8 cellular contexts compared by ENCODE assay signal in genomic region chr4:87424032-87424543, GRCh38. TPM values are rescaled to one million over a fixed set of nuclear protein-coding genes. Genes with fewer than 3 reads are reported as not detected.
A peak's percentile ranks its signal among the peaks of the same experiment; 100 is the strongest.
DNase-seq lines count a peak whose midpoint lies in the region; ATAC-seq and TF ChIP-seq lines count a peak whose summit lies in the region.
"Not testable (repeated sequence)": the region's sequence is repeated elsewhere in the genome, so short reads cannot be mapped to it uniquely, and the experiment has no call there.

No MANE protein-coding gene starts in this region.

- not testable (repeated sequence) for TF ChIP-seq CTCF in DOHH2 (IDR thresholded peaks at IDR 0.05; ENCODE audit: low read depth, low read length, poor library complexity, severe bottlenecking); Loucy (conservative IDR thresholded peaks at IDR 0.05; ENCODE audit: low read length); ascending aorta (IDR thresholded peaks at IDR 0.05); osteocyte (IDR thresholded peaks at IDR 0.05); upper lobe of right lung (IDR thresholded peaks at IDR 0.05)

- H3K79me2 ChIP-seq in DOHH2 (ENCODE audit: control insufficient read depth, low read length) (peaks cover 77% of the 10 kb centered on the region), Loucy (ENCODE audit: insufficient read depth, low read length) (peaks cover 42% of the 10 kb centered on the region)

- not testable (repeated sequence) for H3K27me3 Mint-ChIP-seq in T-helper 17 cell; osteocyte (ENCODE audit: unreplicated experiment)

- intact Hi-C loops in ascending aorta (cut with DNase I); upper lobe of right lung (cut with DNase I): not testable (repeated sequence)

- H4K20me1 ChIP-seq in DOHH2 (ENCODE audit: control insufficient read depth, insufficient read depth, low read depth, low read length); Loucy (ENCODE audit: insufficient read depth, low read length, poor library complexity, severe bottlenecking): not testable (repeated sequence)

- not testable (repeated sequence) for ATAC-seq in T-helper 17 cell, upper lobe of right lung

- H3K4me2 ChIP-seq in DOHH2 (ENCODE audit: low read length) (peak overlapping the region; percentile 78), Loucy (ENCODE audit: low read depth, low read length, poor library complexity, severe bottlenecking) (peak overlapping the region; percentile 79)

- peak overlapping the region; percentile 84 for H3K4me3 ChIP-seq in DOHH2 (ENCODE audit: low read length)
- H3K4me3 ChIP-seq in Loucy (ENCODE audit: low read length, poor library complexity, severe bottlenecking): peak overlapping the region; percentile 85
- peak overlapping the region; percentile 74 to 80 for H3K4me3 ChIP-seq in ascending aorta
- peak overlapping the region; percentile 94 for H3K4me3 ChIP-seq in upper lobe of right lung

- H3K4me1 ChIP-seq in DOHH2 (ENCODE audit: control insufficient read depth, low read length) (peaks cover 26% of the 10 kb centered on the region), Loucy (ENCODE audit: insufficient read depth, low read length, poor library complexity, severe bottlenecking) (peaks cover 48% of the 10 kb centered on the region), ascending aorta (peaks cover 2 to 22% of the 10 kb centered on the region in 2 donors), upper lobe of right lung (peaks cover 30% of the 10 kb centered on the region)

- not testable (repeated sequence) for H3K36me3 ChIP-seq in DOHH2 (ENCODE audit: control insufficient read depth, low read length); Loucy (ENCODE audit: insufficient read depth, low read length); ascending aorta; upper lobe of right lung

- H3K36me3 Mint-ChIP-seq in T-helper 17 cell (ENCODE audit: low read depth); osteocyte (ENCODE audit: unreplicated experiment): not testable (repeated sequence)

- H3K4me1 Mint-ChIP-seq in T-helper 17 cell (peaks cover 14% of the 10 kb centered on the region), osteocyte (ENCODE audit: unreplicated experiment) (peaks cover 22% of the 10 kb centered on the region)

- H3K9me3 ChIP-seq in DOHH2 (ENCODE audit: control insufficient read depth, insufficient read depth, low read length); Loucy (ENCODE audit: insufficient read depth, low read depth, low read length); T-helper 17 cell (ENCODE audit: control insufficient read depth, low read length, poor library complexity, severe bottlenecking); ascending aorta; upper lobe of right lung: not testable (repeated sequence)

- not testable (repeated sequence) for H3K9me3 Mint-ChIP-seq in osteocyte (ENCODE audit: unreplicated experiment)

- not testable (repeated sequence) for H3K27ac ChIP-seq in DOHH2 (ENCODE audit: low read depth, low read length); upper lobe of right lung
- H3K27ac ChIP-seq in ascending aorta (peak overlapping the region; percentile 14 to 18), epithelial cell of prostate (peak overlapping the region; percentile 44)

- H3K9me2 ChIP-seq in DOHH2 (replicated peaks; ENCODE audit: control insufficient read depth, low read length); Loucy (replicated peaks; ENCODE audit: low read depth, low read length): not testable (repeated sequence)

- H3K27ac Mint-ChIP-seq in T-helper 17 cell: peak overlapping the region; percentile 63
- H3K27ac Mint-ChIP-seq in osteocyte (ENCODE audit: unreplicated experiment): not testable (repeated sequence)

- not testable (repeated sequence) for H2AFZ ChIP-seq in Loucy (ENCODE audit: low read length)

- DNase-seq in T-helper 17 cell; ascending aorta (ENCODE audit: low spot score in 2 of 2); epithelial cell of prostate (ENCODE audit: low read depth, low spot score); osteocyte (ENCODE audit: extremely low spot score, unreplicated experiment); upper lobe of right lung: not testable (repeated sequence)
- peak; percentile 13 for DNase-seq in kidney tubule cell (ENCODE audit: low spot score)

- not testable (repeated sequence) for H3F3A ChIP-seq in DOHH2 (ENCODE audit: control insufficient read depth, insufficient read depth); Loucy (ENCODE audit: low read depth)

- H3K27me3 ChIP-seq in DOHH2 (ENCODE audit: control insufficient read depth, low read length); Loucy (ENCODE audit: insufficient read depth, low read length, poor library complexity, severe bottlenecking); ascending aorta; upper lobe of right lung: not testable (repeated sequence)

- H3K9ac ChIP-seq in Loucy (ENCODE audit: low read depth, low read length, poor library complexity, severe bottlenecking): peak overlapping the region; percentile 85

- H3K4me3 Mint-ChIP-seq in T-helper 17 cell (peak overlapping the region; percentile 94), osteocyte (ENCODE audit: unreplicated experiment) (peak overlapping the region; percentile 88)

RNA-seq across cellular contexts. Expression of gene NUDT9, which starts 1.7 kb away (rescaled TPM):
- 1 to 10 TPM; 6.2 to 9.7 TPM for total RNA-seq in T-helper 17 cell
- 35.9 TPM for total RNA-seq in ascending aorta
- 23.6 and 25.5 TPM in 2 replicates for total RNA-seq in osteocyte
- total RNA-seq in upper lobe of right lung: 43.9 TPM

RNA-seq across cellular contexts. Expression of gene HSD17B11, which starts 33.1 kb away (rescaled TPM):
- total RNA-seq in T-helper 17 cell (10 to 100 TPM; 27.7 to 40.7 TPM), ascending aorta (29.8 TPM), osteocyte (21.8 and 23.8 TPM in 2 replicates), upper lobe of right lung (95.6 TPM)
